1 cellular context compared by ENCODE assay signal in the genomic region with DNA sequence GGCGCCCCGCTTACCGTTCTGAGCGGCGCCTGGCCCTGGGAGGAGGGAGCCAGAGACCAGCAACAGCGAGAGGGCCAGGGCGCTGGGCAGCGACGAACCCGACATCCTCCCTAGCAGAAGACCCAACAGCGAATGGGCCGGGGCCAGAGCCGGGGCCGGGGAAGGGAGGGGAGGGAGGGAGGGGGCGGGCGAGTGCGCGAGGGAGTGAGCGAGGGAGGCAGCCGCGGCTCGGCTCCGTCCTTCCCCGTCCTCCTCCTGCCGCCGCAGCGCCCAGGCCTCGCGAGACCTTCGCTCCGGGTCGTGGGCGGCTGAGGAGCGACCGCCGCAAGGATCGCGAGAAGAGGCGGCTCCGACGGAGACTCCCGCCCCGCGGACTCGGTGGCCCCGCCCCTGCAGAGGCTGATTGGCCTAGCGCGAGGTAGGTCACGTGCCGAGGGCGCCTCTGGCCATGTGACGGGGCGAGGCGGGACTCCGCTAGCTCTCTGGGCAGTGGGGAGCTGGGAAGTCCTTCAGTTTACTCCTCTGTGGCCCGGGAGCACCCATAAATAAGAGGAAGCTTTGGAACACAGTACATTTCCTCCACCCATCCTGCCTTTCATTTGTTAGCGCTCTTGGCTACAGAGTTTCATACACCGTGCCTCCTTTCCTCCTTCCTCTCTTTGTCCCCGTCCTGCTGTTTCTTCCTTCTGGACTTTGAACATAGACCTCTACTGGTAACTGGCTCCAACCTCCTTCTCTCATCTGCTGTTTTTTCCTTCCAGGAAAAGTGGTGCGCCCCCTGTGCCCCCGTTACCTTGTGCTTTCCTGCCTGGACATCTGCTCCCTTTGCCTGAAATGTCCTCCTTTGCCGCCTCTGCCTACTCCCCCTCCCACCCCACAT.
TF ChIP-seq lines count a peak whose summit lies in the region.

A gene (minus strand): TSS at position 279 of the 880 bp plus-strand sequence. CDS start 174 bp downstream, at position 105.

TF ChIP-seq in HepG2, 621 proteins besides CTCF, POLR2A, EP300 and RAD21 (continued from another document):
- TF ChIP-seq, protein P1, sequence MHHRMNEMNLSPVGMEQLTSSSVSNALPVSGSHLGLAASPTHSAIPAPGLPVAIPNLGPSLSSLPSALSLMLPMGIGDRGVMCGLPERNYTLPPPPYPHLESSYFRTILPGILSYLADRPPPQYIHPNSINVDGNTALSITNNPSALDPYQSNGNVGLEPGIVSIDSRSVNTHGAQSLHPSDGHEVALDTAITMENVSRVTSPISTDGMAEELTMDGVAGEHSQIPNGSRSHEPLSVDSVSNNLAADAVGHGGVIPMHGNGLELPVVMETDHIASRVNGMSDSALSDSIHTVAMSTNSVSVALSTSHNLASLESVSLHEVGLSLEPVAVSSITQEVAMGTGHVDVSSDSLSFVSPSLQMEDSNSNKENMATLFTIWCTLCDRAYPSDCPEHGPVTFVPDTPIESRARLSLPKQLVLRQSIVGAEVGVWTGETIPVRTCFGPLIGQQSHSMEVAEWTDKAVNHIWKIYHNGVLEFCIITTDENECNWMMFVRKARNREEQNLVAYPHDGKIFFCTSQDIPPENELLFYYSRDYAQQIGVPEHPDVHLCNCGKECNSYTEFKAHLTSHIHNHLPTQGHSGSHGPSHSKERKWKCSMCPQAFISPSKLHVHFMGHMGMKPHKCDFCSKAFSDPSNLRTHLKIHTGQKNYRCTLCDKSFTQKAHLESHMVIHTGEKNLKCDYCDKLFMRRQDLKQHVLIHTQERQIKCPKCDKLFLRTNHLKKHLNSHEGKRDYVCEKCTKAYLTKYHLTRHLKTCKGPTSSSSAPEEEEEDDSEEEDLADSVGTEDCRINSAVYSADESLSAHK (CRISPR knock-in tag; IDR thresholded peaks at IDR 0.05; ENCODE audit: borderline replicate concordance), result no peak
- TF ChIP-seq ERF (CRISPR knock-in tag; IDR thresholded peaks at IDR 0.05) (no peak; the same call in 1 of the 2 replicates), FOXA1 (IDR thresholded peaks at IDR 0.05) (no peak), FOXA1 (CRISPR knock-in tag; IDR thresholded peaks at IDR 0.05) (no peak), PAWR (CRISPR knock-in tag; IDR thresholded peaks at IDR 0.05; ENCODE audit: borderline replicate concordance) (no peak), ZNF792 (CRISPR knock-in tag; IDR thresholded peaks at IDR 0.05) (peak; percentile 76), KLF16 (CRISPR knock-in tag; IDR thresholded peaks at IDR 0.05) (0 out of 4 replicates have a peak, but pooled peaks of 1 of the 2 experiments have one; percentile 72), PHB2 (IDR thresholded peaks at IDR 0.05; ENCODE audit: partially characterized antibody) (no peak), HES4 (CRISPR knock-in tag; IDR thresholded peaks at IDR 0.05; ENCODE audit: borderline replicate concordance) (no peak), ZNF562 (CRISPR knock-in tag; IDR thresholded peaks at IDR 0.05; ENCODE audit: borderline replicate concordance) (no peak), NCOA1 (CRISPR knock-in tag; IDR thresholded peaks at IDR 0.05) (no peak), PHF8 (CRISPR knock-in tag; IDR thresholded peaks at IDR 0.05) (peak; percentile 76), KDM5A (IDR thresholded peaks at IDR 0.05; ENCODE audit: borderline replicate concordance, low read length) (peak; percentile 39; the same call in 1 of the 2 replicates)
